Comparison of ENCODE assay signal across 1 cellular context in genomic region chr3:161422171-161422693, GRCh38.
TF ChIP-seq lines count a peak whose summit lies in the region.

No MANE protein-coding gene starts in this region.

TF ChIP-seq in GM23338, 12 proteins besides CTCF, POLR2A, EP300 and RAD21 (continued from another document):
- TF ChIP-seq REST (IDR thresholded peaks at IDR 0.05; ENCODE audit: unreplicated experiment) (no peak), EZH2 (IDR thresholded peaks at IDR 0.05; ENCODE audit: low read depth, unreplicated experiment) (no peak), ZNF114 (CRISPR knock-in tag; IDR thresholded peaks at IDR 0.05) (no peak), JUNB (IDR thresholded peaks at IDR 0.05; ENCODE audit: unreplicated experiment) (no peak)
TF ChIP-seq in GM23338: peak in this region for 0.
